In the genomic region with DNA sequence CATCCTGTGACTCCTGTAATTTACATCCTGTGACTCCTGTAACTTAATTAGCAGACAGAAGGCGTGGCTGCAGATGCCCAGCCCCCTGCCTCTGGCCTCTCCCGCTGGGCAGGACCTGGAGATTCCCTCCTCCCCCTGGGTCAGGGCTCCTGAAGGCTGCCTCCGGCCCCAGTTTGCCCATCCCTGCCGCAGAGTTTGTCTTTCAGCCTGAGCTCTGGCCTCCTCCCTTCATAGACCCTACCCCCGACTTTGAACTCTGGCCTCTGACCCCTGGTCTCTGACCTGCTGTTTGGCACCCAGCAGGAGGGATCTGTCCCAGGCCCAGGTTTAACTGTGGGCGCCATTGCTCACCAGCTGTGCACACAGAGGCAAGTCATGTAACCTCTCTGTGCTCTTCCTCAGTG, we compare ENCODE assay signal across 1 cellular context.
TF ChIP-seq lines count a peak whose summit lies in the region.

No MANE protein-coding gene starts in this region.

TF ChIP-seq in liver, 16 proteins besides CTCF, POLR2A, EP300 and RAD21 (continued from another document):
- TF ChIP-seq, protein P1, sequence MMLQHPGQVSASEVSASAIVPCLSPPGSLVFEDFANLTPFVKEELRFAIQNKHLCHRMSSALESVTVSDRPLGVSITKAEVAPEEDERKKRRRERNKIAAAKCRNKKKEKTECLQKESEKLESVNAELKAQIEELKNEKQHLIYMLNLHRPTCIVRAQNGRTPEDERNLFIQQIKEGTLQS (IDR thresholded peaks at IDR 0.05), result no peak
